In genomic region chr17:44970136-44970737, GRCh38 we compare ENCODE assay signal across 9 cellular contexts. TPM values are rescaled to one million over a fixed set of nuclear protein-coding genes. Genes with fewer than 3 reads are reported as not detected.
DNase-seq lines count a peak whose midpoint lies in the region; ATAC-seq and FAIRE-seq lines count a peak whose summit lies in the region.
"Had no signal": no experiment of that assay in that cellular context is flagged by ENCODE, and none has a peak within 500 bp of the region (broad histone marks: within the 10 kb centered on the region; RNA-seq: fewer than 3 reads in every experiment).

No MANE protein-coding gene starts in this region.

- H3K4me1 ChIP-seq in effector memory CD4-positive, alpha-beta T cell (ENCODE audit: control insufficient read depth, insufficient read depth, low read length, poor library complexity, severe bottlenecking) = peaks cover 34% of the 10 kb centered on the region

- ATAC-seq in HG02798 (IDR thresholded peaks at IDR 0.05; ENCODE audit: poor library complexity, unreplicated experiment) = no peak
- no peak for ATAC-seq in GM18870 (IDR thresholded peaks at IDR 0.05; ENCODE audit: unreplicated experiment)

- H3K36me3 ChIP-seq in effector memory CD4-positive, alpha-beta T cell (ENCODE audit: control insufficient read depth, insufficient read depth, low read length) = no peaks in the 10 kb centered on the region

- no peak for FAIRE-seq in RCC 7860 (lab: Jason Lieb, UNC)

- DNase-seq in DMS79 treated with DMSO at 0.1 percent for 48 hours (lab: John Stamatoyannopoulos, UW) (peak; percentile 23), DMS79 (lab: John Stamatoyannopoulos, UW) (no peak), RCC 7860 (ENCODE audit: low spot score) (peak; percentile 65), myocyte (ENCODE audit: low read depth) (peak; percentile 41), SHP77 treated with DMSO at 0.1 percent for 48 hours (lab: John Stamatoyannopoulos, UW) (no peak)
- DNase-seq in effector memory CD4-positive, alpha-beta T cell = no peak

- H3K27me3 ChIP-seq in effector memory CD4-positive, alpha-beta T cell (replicated peaks; ENCODE audit: control insufficient read depth, insufficient read depth, low read length, poor library complexity, severe bottlenecking) = peaks cover 37% of the 10 kb centered on the region

- H3K4me3 ChIP-seq in effector memory CD4-positive, alpha-beta T cell (ENCODE audit: insufficient read depth, low read depth, low read length, poor library complexity, severe bottlenecking) = peak overlapping the region; percentile 23

- no peaks in the 10 kb centered on the region for H3K9me3 ChIP-seq in effector memory CD4-positive, alpha-beta T cell (ENCODE audit: control insufficient read depth, low read length)

- no peak overlapping the region for H3K27ac ChIP-seq in effector memory CD4-positive, alpha-beta T cell (ENCODE audit: insufficient read depth, low read length, poor library complexity, severe bottlenecking)
- H3K27ac ChIP-seq: 22Rv1 had no signal

RNA-seq across cellular contexts. Expression of gene C1QL1, which starts 2.1 kb away (rescaled TPM):
- 0.11 TPM in 1 of 2 replicates, not detected in the other for total RNA-seq in myocyte
- 0.84 TPM for polyA plus RNA-seq in myocyte (2012)

RNA-seq across cellular contexts. Expression of gene KIF18B, which starts 22.7 kb away (rescaled TPM):
- total RNA-seq in myocyte = 0.03 TPM in 1 of 2 replicates, not detected in the other
- 0.09 TPM for polyA plus RNA-seq in myocyte (2012)

RNA-seq across cellular contexts. Expression of gene GFAP, which starts 54.9 kb away (rescaled TPM):
- total RNA-seq in myocyte = 0.68 and 2.3 TPM in 2 replicates
- 0.20 TPM for polyA plus RNA-seq in myocyte (2012)

Comparison
In these comparisons a context has a peak if more than half of its experiments do, and no peak if none do; other contexts are left out.
1. DNase-seq: peak in DMS79 treated with DMSO at 0.1 percent for 48 hours (single experiment), RCC 7860 (single experiment) and myocyte (single experiment); none in DMS79 (single experiment), effector memory CD4-positive, alpha-beta T cell (0 of 3) and SHP77 treated with DMSO at 0.1 percent for 48 hours (single experiment).